Comparison of ENCODE assay signal across 28 cellular contexts in genomic region chrX:31929366-31929765, GRCh38.
"Had no signal": no experiment of that assay in that cellular context is flagged by ENCODE, and none has a peak within 500 bp of the region (broad histone marks: within the 10 kb centered on the region; RNA-seq: fewer than 3 reads in every experiment).

No MANE protein-coding gene starts in this region.

- H3K4me3 Mint-ChIP-seq: central memory CD8-positive, alpha-beta T cell; dendritic cell treated with granulocyte-macrophage colony-stimulating factor and Interleukin-4, amounts not matched to agents 40 ng/mL and 50 ng/mL, for 4 days; endodermal cell; memory B cell; naive thymus-derived CD8-positive, alpha-beta T cell; nephron progenitor cell; stimulated activated effector memory CD8-positive, alpha-beta T cell treated with anti-CD3 and anti-CD28 coated beads, Interleukin-12 subunit alpha, Interleukin-12 subunit beta, amount 100 ng/mL, for 72 hours; type B pancreatic cell had no signal

- ATAC-seq: esophagus mucosa; gastrocnemius medialis; left colon; left ventricle myocardium superior; naive thymus-derived CD8-positive, alpha-beta T cell; stimulated activated effector memory CD8-positive, alpha-beta T cell treated with anti-CD3 and anti-CD28 coated beads, Interleukin-12 subunit alpha, Interleukin-12 subunit beta, amount 100 ng/mL, for 72 hours; stimulated activated naive CD8-positive, alpha-beta T cell treated with anti-CD3 and anti-CD28 coated beads, Interleukin-15, Interleukin-2, amounts not matched to agents 100 U/mL and 50 U/mL, for 24 hours had no signal

- H3K4me1 Mint-ChIP-seq: central memory CD8-positive, alpha-beta T cell; endodermal cell; memory B cell; naive thymus-derived CD8-positive, alpha-beta T cell; nephron progenitor cell; stimulated activated effector memory CD8-positive, alpha-beta T cell treated with anti-CD3 and anti-CD28 coated beads, Interleukin-12 subunit alpha, Interleukin-12 subunit beta, amount 100 ng/mL, for 72 hours had no signal

- H3K27me3 Mint-ChIP-seq: central memory CD8-positive, alpha-beta T cell; dendritic cell treated with granulocyte-macrophage colony-stimulating factor and Interleukin-4, amounts not matched to agents 40 ng/mL and 50 ng/mL, for 4 days; memory B cell; naive thymus-derived CD8-positive, alpha-beta T cell; type B pancreatic cell had no signal

- H3K36me3 Mint-ChIP-seq: memory B cell; stimulated activated effector memory CD8-positive, alpha-beta T cell treated with anti-CD3 and anti-CD28 coated beads, Interleukin-12 subunit alpha, Interleukin-12 subunit beta, amount 100 ng/mL, for 72 hours; type B pancreatic cell had no signal

- H3K27ac Mint-ChIP-seq: dendritic cell treated with granulocyte-macrophage colony-stimulating factor and Interleukin-4, amounts not matched to agents 40 ng/mL and 50 ng/mL, for 4 days; endodermal cell; memory B cell; naive thymus-derived CD8-positive, alpha-beta T cell; nephron progenitor cell; stimulated activated effector memory CD8-positive, alpha-beta T cell treated with anti-CD3 and anti-CD28 coated beads, Interleukin-12 subunit alpha, Interleukin-12 subunit beta, amount 100 ng/mL, for 72 hours; type B pancreatic cell had no signal

- DNase-seq: colonic mucosa; effector CD8-positive, alpha-beta T cell; endodermal cell; foreskin fibroblast; gastrocnemius medialis; head of caudate nucleus; kidney; left colon; left ventricle myocardium superior; midbrain; naive thymus-derived CD8-positive, alpha-beta T cell; nephron progenitor cell; nucleus accumbens; ovary; posterior cingulate gyrus; sigmoid colon; stimulated activated CD4-positive, alpha-beta T cell treated with anti-CD3 and anti-CD28 coated beads, Interleukin-2, amount 100 ng/mL, for 24 hours; stimulated activated CD4-positive, alpha-beta T cell treated with anti-CD3 and anti-CD28 coated beads, Interleukin-4, amount 100 ng/mL, for 24 hours; stimulated activated naive CD8-positive, alpha-beta T cell treated with anti-CD3 and anti-CD28 coated beads, Interleukin-15, Interleukin-2, amounts not matched to agents 100 U/mL and 50 U/mL, for 24 hours; substantia nigra; testis; tibial artery had no signal
